Comparison of ENCODE assay signal across 25 cellular contexts in genomic region chr6:109221543-109222195, GRCh38.
DNase-seq lines count a peak whose midpoint lies in the region; ATAC-seq and TF ChIP-seq lines count a peak whose summit lies in the region.
"Had no signal": no experiment of that assay in that cellular context is flagged by ENCODE, and none has a peak within 500 bp of the region (broad histone marks: within the 10 kb centered on the region; RNA-seq: fewer than 3 reads in every experiment).

No MANE protein-coding gene starts in this region.

- DNase-seq in NCI-H460 (ENCODE audit: extremely low read depth, low read depth), result peak; percentile 79
- DNase-seq in NCI-H82 (lab: John Stamatoyannopoulos, UW), result peak; percentile 51
- no peak for DNase-seq in immature natural killer cell
- DNase-seq in suprapubic skin (ENCODE audit: low spot score in 2 of 2), result no peak
- DNase-seq in NCI-H1105 treated with DMSO at 0.1 percent for 48 hours (lab: John Stamatoyannopoulos, UW), result no peak
- DNase-seq in ACHN, result no peak
- DNase-seq: C1 segment of cervical spinal cord; Caco-2; CD4-positive, alpha-beta memory T cell; Karpas-422; NCI-H1092; NCI-H1436; NCI-H187; NCI-H2081 treated with DMSO at 0.1 percent for 48 hours; NCI-H2171; NCI-H345; NCI-H524; NCI-H774; PC-9 had no signal

- no peak overlapping the region for H3K4me3 ChIP-seq in suprapubic skin
- H3K4me3 ChIP-seq: A549, PC-9, SJSA1 had no signal

- H3K9me3 ChIP-seq in suprapubic skin, result no peaks in the 10 kb centered on the region
- H3K9me3 ChIP-seq: A549, Caco-2, SJSA1 had no signal

- peak overlapping the region; percentile 13 for H3K27ac ChIP-seq in suprapubic skin
- H3K27ac ChIP-seq: A549, HL-60, PC-9, SJSA1 had no signal

- no peaks in the 10 kb centered on the region for H3K36me3 ChIP-seq in suprapubic skin
- H3K36me3 ChIP-seq: SJSA1 had no signal

- no peaks in the 10 kb centered on the region for H3K36me3 Mint-ChIP-seq in immature natural killer cell
- H3K36me3 Mint-ChIP-seq: CD4-positive, alpha-beta memory T cell had no signal

- no peak for ATAC-seq in HG03520 (IDR thresholded peaks at IDR 0.05; ENCODE audit: unreplicated experiment)
- ATAC-seq: A549, HCT116, Right ventricle myocardium inferior had no signal

- no peak for TF ChIP-seq POLR2A in suprapubic skin (IDR thresholded peaks at IDR 0.05)

- H3K4me3 Mint-ChIP-seq in immature natural killer cell, result no peak overlapping the region
- H3K4me3 Mint-ChIP-seq: CD4-positive, alpha-beta memory T cell had no signal

- H3K4me1 Mint-ChIP-seq in immature natural killer cell, result peaks cover 25 to 50% of the 10 kb centered on the region in 2 donors

- peaks cover 4% of the 10 kb centered on the region for H3K4me1 ChIP-seq in suprapubic skin
- H3K4me1 ChIP-seq: A549, Caco-2, SJSA1 had no signal

- in situ Hi-C loops in ACHN (cut with HindIII; ENCODE audit: low pct_ligation_motif_present, low pct_unique_long_range_greater_than_20kb, low sequenced_read_pairs), result no loop called here

- H3K27me3 Mint-ChIP-seq in immature natural killer cell (ENCODE audit: low read depth in 3 of 3), result peaks cover 0 to 2% (median 1%) of the 10 kb centered on the region in 3 donors

- no peak for TF ChIP-seq CTCF in suprapubic skin (IDR thresholded peaks at IDR 0.05)

- H3K27ac Mint-ChIP-seq in immature natural killer cell, result peak overlapping the region in 5 of 6 donors; percentile 15 to 80 (median 65)

- no peaks in the 10 kb centered on the region for H3K27me3 ChIP-seq in suprapubic skin

- TF ChIP-seq EP300 in suprapubic skin (IDR thresholded peaks at IDR 0.05), result no peak

- no peaks in the 10 kb centered on the region for H3K9me3 Mint-ChIP-seq in immature natural killer cell

- WGBS in suprapubic skin, result 57% methylated on average over 1 of the region's 1 CpG

Comparison
In these comparisons a context has a peak if more than half of its experiments do, and no peak if none do; other contexts are left out.
1. DNase-seq: peak in NCI-H460 (single experiment) and NCI-H82 (single experiment); none in immature natural killer cell (0 of 3), suprapubic skin (0 of 2), NCI-H1105 treated with DMSO at 0.1 percent for 48 hours (single experiment) and ACHN (single experiment).